Comparison of ENCODE assay signal across 1 cellular context in the genomic region with DNA sequence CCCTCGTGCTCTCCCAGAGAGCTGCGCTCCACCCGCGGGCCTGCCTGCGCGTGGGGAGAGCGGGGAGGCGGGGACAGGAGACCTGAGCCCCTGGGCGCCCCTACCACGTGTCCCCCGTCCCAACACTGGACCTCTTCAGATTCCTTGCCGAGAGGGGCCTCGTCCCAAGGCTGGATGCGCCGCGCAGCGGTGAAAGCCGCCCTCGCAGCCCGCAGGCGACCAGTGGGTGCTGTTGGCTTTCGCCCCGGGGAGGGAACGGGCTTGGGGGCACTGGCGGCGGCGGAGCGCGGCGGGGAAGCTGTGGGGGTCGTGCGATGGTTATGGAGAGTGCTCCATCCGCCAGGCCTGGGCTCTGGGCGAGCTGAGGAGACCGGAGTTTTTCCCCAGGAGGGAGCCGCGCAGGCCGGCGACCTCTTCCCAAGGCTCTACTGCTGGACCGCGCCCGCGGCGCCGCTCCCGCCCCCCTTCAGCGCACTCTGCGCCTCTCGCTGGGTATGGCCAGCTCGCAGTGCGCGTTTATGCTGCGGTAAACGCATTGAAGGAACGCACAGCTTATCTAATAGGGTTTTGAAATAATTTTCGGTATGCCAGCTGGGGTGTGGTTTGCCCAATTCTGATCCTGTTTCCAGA.
TF ChIP-seq lines count a peak whose summit lies in the region.

No MANE protein-coding gene starts in this region.

TF ChIP-seq in H1, 55 proteins besides CTCF, POLR2A, EP300 and RAD21 (continued from another document):
- TF ChIP-seq, protein P1, sequence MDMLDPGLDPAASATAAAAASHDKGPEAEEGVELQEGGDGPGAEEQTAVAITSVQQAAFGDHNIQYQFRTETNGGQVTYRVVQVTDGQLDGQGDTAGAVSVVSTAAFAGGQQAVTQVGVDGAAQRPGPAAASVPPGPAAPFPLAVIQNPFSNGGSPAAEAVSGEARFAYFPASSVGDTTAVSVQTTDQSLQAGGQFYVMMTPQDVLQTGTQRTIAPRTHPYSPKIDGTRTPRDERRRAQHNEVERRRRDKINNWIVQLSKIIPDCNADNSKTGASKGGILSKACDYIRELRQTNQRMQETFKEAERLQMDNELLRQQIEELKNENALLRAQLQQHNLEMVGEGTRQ (IDR thresholded peaks at IDR 0.05; ENCODE audit: low read length), result peak; percentile 40; the same call in 1 of the 2 replicates
- TF ChIP-seq ZNF274 (IDR thresholded peaks at IDR 0.05; ENCODE audit: borderline replicate concordance, extremely low read depth, low read length) (no peak), SIX5 (IDR thresholded peaks at IDR 0.05; ENCODE audit: low read depth, low read length) (no peak), HDAC2 (IDR thresholded peaks at IDR 0.05; ENCODE audit: borderline replicate concordance in 1 of 2, low read depth in 2 of 2, low read length in 2 of 2) (0 out of 4 replicates have a peak, but pooled peaks of 1 of the 2 experiments have one; percentile 37), CREB1 (IDR thresholded peaks at IDR 0.05) (no peak)
- TF ChIP-seq, protein P2, sequence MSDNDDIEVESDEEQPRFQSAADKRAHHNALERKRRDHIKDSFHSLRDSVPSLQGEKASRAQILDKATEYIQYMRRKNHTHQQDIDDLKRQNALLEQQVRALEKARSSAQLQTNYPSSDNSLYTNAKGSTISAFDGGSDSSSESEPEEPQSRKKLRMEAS (IDR thresholded peaks at IDR 0.05), result peak; percentile 67
